ENCODE assay signal across 11 cellular contexts in the genomic region with DNA sequence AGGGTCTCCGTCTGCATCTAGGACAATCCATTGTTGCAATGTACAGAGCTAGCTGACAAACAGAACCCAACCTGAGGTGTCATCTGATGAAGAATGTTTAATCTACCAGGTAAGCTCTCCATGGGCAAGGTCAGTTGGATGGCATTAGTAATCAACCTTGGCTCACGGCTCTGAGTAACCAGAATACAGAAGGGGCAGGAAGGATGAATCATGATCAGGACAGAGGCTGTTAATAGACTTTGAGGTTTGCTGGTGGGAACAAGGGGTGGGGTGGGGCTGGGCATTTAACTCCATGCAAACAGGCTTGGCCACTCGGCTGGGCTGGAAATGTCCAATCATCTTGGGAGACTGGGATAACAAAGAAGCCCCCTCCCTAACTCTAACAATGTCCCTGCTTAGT.
DNase-seq lines count a peak whose midpoint lies in the region; ATAC-seq and TF ChIP-seq lines count a peak whose summit lies in the region.
"Had no signal": no experiment of that assay in that cellular context is flagged by ENCODE, and none has a peak within 500 bp of the region (broad histone marks: within the 10 kb centered on the region; RNA-seq: fewer than 3 reads in every experiment).

No MANE protein-coding gene starts in this region.

- H3K27ac Mint-ChIP-seq in activated CD8-positive, alpha-beta memory T cell treated with anti-CD3 and anti-CD28 coated beads, Interleukin-2, amount 10 ng/mL, durations not matched to agents 7 days and 5 days = peak overlapping the region; percentile 79
- H3K27ac Mint-ChIP-seq: activated CD4-positive, alpha-beta T cell treated with anti-CD3 and anti-CD28 coated beads for 36 hours had no signal

- H3K9ac ChIP-seq in fibroblast of lung (ENCODE audit: insufficient read depth, low read length) = no peak overlapping the region

- H3K36me3 ChIP-seq in RWPE2 (ENCODE audit: low read depth) (peaks cover 8% of the 10 kb centered on the region), fibroblast of lung (ENCODE audit: control insufficient read depth, insufficient read depth, low read length) (no peaks in the 10 kb centered on the region)
- H3K36me3 ChIP-seq: cardiac muscle cell, right lobe of liver had no signal

- peaks cover 63% of the 10 kb centered on the region for H3K4me1 ChIP-seq in RWPE2 (ENCODE audit: insufficient read depth, poor library complexity, severe bottlenecking)
- H3K4me1 ChIP-seq in fibroblast of lung (ENCODE audit: control insufficient read depth, extremely low read depth, insufficient read depth, low read length) = peaks cover 11% of the 10 kb centered on the region
- H3K4me1 ChIP-seq: right lobe of liver had no signal

- POLR2A ChIA-PET in HEK293T (lab: Yijun Ruan, JAX) = no interaction called here

- peaks cover 51% of the 10 kb centered on the region for H3K36me3 Mint-ChIP-seq in activated CD8-positive, alpha-beta memory T cell treated with anti-CD3 and anti-CD28 coated beads, Interleukin-2, amount 10 ng/mL, durations not matched to agents 7 days and 5 days

- no peaks in the 10 kb centered on the region for H3K27me3 ChIP-seq in RWPE2 (ENCODE audit: insufficient read depth, poor library complexity, severe bottlenecking)
- H3K27me3 ChIP-seq in fibroblast of lung (ENCODE audit: control insufficient read depth, insufficient read depth, low read length) = no peaks in the 10 kb centered on the region
- H3K27me3 ChIP-seq: cardiac muscle cell, right lobe of liver had no signal

- H3K4me1 Mint-ChIP-seq in activated CD8-positive, alpha-beta memory T cell treated with anti-CD3 and anti-CD28 coated beads, Interleukin-2, amount 10 ng/mL, durations not matched to agents 7 days and 5 days = peaks cover 67% of the 10 kb centered on the region

- no peak overlapping the region for H3K4me3 Mint-ChIP-seq in activated CD8-positive, alpha-beta memory T cell treated with anti-CD3 and anti-CD28 coated beads, Interleukin-2, amount 10 ng/mL, durations not matched to agents 7 days and 5 days
- H3K4me3 Mint-ChIP-seq: activated CD4-positive, alpha-beta T cell treated with anti-CD3 and anti-CD28 coated beads for 36 hours had no signal

- H3K9me3 ChIP-seq in RWPE2 (ENCODE audit: severe bottlenecking) = no peaks in the 10 kb centered on the region
- no peaks in the 10 kb centered on the region for H3K9me3 ChIP-seq in fibroblast of lung (ENCODE audit: control insufficient read depth, insufficient read depth, low read depth, low read length)
- H3K9me3 ChIP-seq: right lobe of liver had no signal

- no peaks in the 10 kb centered on the region for H3K27me3 Mint-ChIP-seq in activated CD8-positive, alpha-beta memory T cell treated with anti-CD3 and anti-CD28 coated beads, Interleukin-2, amount 10 ng/mL, durations not matched to agents 7 days and 5 days
- H3K27me3 Mint-ChIP-seq: activated CD4-positive, alpha-beta T cell treated with anti-CD3 and anti-CD28 coated beads for 36 hours had no signal

- TF ChIP-seq CTCF in RWPE2 (IDR thresholded peaks at IDR 0.05; ENCODE audit: poor library complexity, severe bottlenecking) (no peak), fibroblast of lung (conservative IDR thresholded peaks at IDR 0.05 in 1 of 2, IDR thresholded peaks at IDR 0.05 in 1 of 2; ENCODE audit: low read depth in 1 of 2, low read length in 2 of 2) (no peak)

- no peak for DNase-seq in activated CD8-positive, alpha-beta memory T cell treated with anti-CD3 and anti-CD28 coated beads, Interleukin-2, amount 10 ng/mL, durations not matched to agents 7 days and 5 days
- no peak for DNase-seq in activated CD8-positive, alpha-beta memory T cell treated with anti-CD3 and anti-CD28 coated beads for 24 hours
- peak; percentile 78 for DNase-seq in RWPE2 (ENCODE audit: low spot score)
- DNase-seq in fibroblast of lung (ENCODE audit: low read depth in 2 of 2) = peak; percentile 45 to 83
- DNase-seq in stimulated activated naive CD8-positive, alpha-beta T cell treated with anti-CD3 and anti-CD28 coated beads, Interleukin-15, Interleukin-2, amounts not matched to agents 100 U/mL and 50 U/mL, for 24 hours = no peak
- no peak for DNase-seq in epidermal melanocyte (ENCODE audit: insufficient read length, low spot score)
- DNase-seq in HEK293T (ENCODE audit: extremely low spot score) = no peak
- DNase-seq: activated CD4-positive, alpha-beta T cell treated with anti-CD3 and anti-CD28 coated beads for 36 hours; right lobe of liver had no signal

- no peak overlapping the region for H3K4me2 ChIP-seq in fibroblast of lung (ENCODE audit: extremely low read depth, insufficient read depth, low read length)

- peak; percentile 31 for ATAC-seq in activated CD8-positive, alpha-beta memory T cell treated with anti-CD3 and anti-CD28 coated beads, Interleukin-2, amount 10 ng/mL, durations not matched to agents 7 days and 5 days
- peak; percentile 96 for ATAC-seq in RWPE2 (ENCODE audit: low read depth)
- ATAC-seq in stimulated activated naive CD8-positive, alpha-beta T cell treated with anti-CD3 and anti-CD28 coated beads, Interleukin-15, Interleukin-2, amounts not matched to agents 100 U/mL and 50 U/mL, for 24 hours = peak; percentile 57
- no peak for ATAC-seq in HG03469 (IDR thresholded peaks at IDR 0.05; ENCODE audit: unreplicated experiment)
- ATAC-seq: activated CD4-positive, alpha-beta T cell treated with anti-CD3 and anti-CD28 coated beads for 36 hours had no signal

- H3K4me3 ChIP-seq in RWPE2 (ENCODE audit: severe bottlenecking) (no peak overlapping the region), fibroblast of lung (replicated peaks in 1 of 4; ENCODE audit: control extremely low read depth in 1 of 4, insufficient read depth in 1 of 4, low read depth in 3 of 4, low read length in 4 of 4) (no peak overlapping the region)
- H3K4me3 ChIP-seq: cardiac muscle cell, right lobe of liver had no signal

- no peak overlapping the region for H2AFZ ChIP-seq in fibroblast of lung (ENCODE audit: low read length)

- H3K9me3 Mint-ChIP-seq in activated CD8-positive, alpha-beta memory T cell treated with anti-CD3 and anti-CD28 coated beads, Interleukin-2, amount 10 ng/mL, durations not matched to agents 7 days and 5 days (ENCODE audit: low read depth) = no peaks in the 10 kb centered on the region

- CTCF ChIA-PET in activated CD8-positive, alpha-beta memory T cell treated with anti-CD3 and anti-CD28 coated beads, Interleukin-2, amount 10 ng/mL, durations not matched to agents 7 days and 5 days (lab: Charles Lee) = interaction anchor here (0.8 to 3.1 kb wide), 5 partner anchors 13 to 253 kb away, joined by 3 to 14 read pairs (median 5); no protein-coding TSS in a partner anchor
- CTCF ChIA-PET in HEK293T (lab: Yijun Ruan, JAX) = interaction anchor here (0.5 kb wide), 1 partner anchor 507 kb away, joined by 3 read pairs; a partner anchor contains a TSS

- peak overlapping the region; percentile 79 for H3K27ac ChIP-seq in RWPE2 (ENCODE audit: poor library complexity, severe bottlenecking)
- no peak overlapping the region for H3K27ac ChIP-seq in fibroblast of lung (ENCODE audit: insufficient read depth, low read length)
- H3K27ac ChIP-seq: cardiac muscle cell, right lobe of liver had no signal

- H3K79me2 ChIP-seq in fibroblast of lung (ENCODE audit: control insufficient read depth, insufficient read depth, low read length) = peaks cover 4% of the 10 kb centered on the region

- H4K20me1 ChIP-seq in fibroblast of lung (ENCODE audit: control insufficient read depth, extremely low read depth, insufficient read depth, low read length) = no peaks in the 10 kb centered on the region

TF ChIP-seq in HEK293T, 16 proteins besides CTCF, POLR2A, EP300 and RAD21:
- TF ChIP-seq ELF4 (IDR thresholded peaks at IDR 0.05) (no peak), HDGF (IDR thresholded peaks at IDR 0.05; ENCODE audit: borderline replicate concordance) (no peak), FOXM1 (IDR thresholded peaks at IDR 0.05; ENCODE audit: borderline replicate concordance) (no peak), L3MBTL2 (conservative IDR thresholded peaks at IDR 0.05) (no peak), BHLHE40 (IDR thresholded peaks at IDR 0.05; ENCODE audit: borderline replicate concordance) (no peak), FOXK2 (IDR thresholded peaks at IDR 0.05) (no peak)
- TF ChIP-seq, protein P1, sequence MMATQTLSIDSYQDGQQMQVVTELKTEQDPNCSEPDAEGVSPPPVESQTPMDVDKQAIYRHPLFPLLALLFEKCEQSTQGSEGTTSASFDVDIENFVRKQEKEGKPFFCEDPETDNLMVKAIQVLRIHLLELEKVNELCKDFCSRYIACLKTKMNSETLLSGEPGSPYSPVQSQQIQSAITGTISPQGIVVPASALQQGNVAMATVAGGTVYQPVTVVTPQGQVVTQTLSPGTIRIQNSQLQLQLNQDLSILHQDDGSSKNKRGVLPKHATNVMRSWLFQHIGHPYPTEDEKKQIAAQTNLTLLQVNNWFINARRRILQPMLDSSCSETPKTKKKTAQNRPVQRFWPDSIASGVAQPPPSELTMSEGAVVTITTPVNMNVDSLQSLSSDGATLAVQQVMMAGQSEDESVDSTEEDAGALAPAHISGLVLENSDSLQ (IDR thresholded peaks at IDR 0.05) = no peak

Comparison
In these comparisons a context has a peak if more than half of its experiments do, and no peak if none do; other contexts are left out.
1. DNase-seq: peak in RWPE2 (single experiment) and fibroblast of lung (2 of 2); none in activated CD8-positive, alpha-beta memory T cell treated with anti-CD3 and anti-CD28 coated beads, Interleukin-2, amount 10 ng/mL, durations not matched to agents 7 days and 5 days (single experiment), activated CD8-positive, alpha-beta memory T cell treated with anti-CD3 and anti-CD28 coated beads for 24 hours (single experiment), stimulated activated naive CD8-positive, alpha-beta T cell treated with anti-CD3 and anti-CD28 coated beads, Interleukin-15, Interleukin-2, amounts not matched to agents 100 U/mL and 50 U/mL, for 24 hours (single experiment), epidermal melanocyte (single experiment) and HEK293T (single experiment).